ENCODE assay signal across 3 cellular contexts in genomic region chr7:24968165-24968564, GRCh38.
TF ChIP-seq lines count a peak whose summit lies in the region.

No MANE protein-coding gene starts in this region.

TF ChIP-seq in IMR-90, 13 proteins besides CTCF, POLR2A, EP300 and RAD21:
- TF ChIP-seq MAFK (IDR thresholded peaks at IDR 0.05; ENCODE audit: low read depth, low read length): no peak
- TF ChIP-seq RFX5 (IDR thresholded peaks at IDR 0.05; ENCODE audit: low read depth, low read length): no peak
- TF ChIP-seq RCOR1 (IDR thresholded peaks at IDR 0.05; ENCODE audit: insufficient replicate concordance, low read length): no peak
- no peak for TF ChIP-seq NFE2L2 (IDR thresholded peaks at IDR 0.05; ENCODE audit: low read depth, low read length)
- TF ChIP-seq MXI1 (IDR thresholded peaks at IDR 0.05; ENCODE audit: borderline replicate concordance, low read depth, low read length): no peak
- no peak for TF ChIP-seq ELK1 (IDR thresholded peaks at IDR 0.05; ENCODE audit: borderline replicate concordance, low read depth, low read length)
- no peak for TF ChIP-seq CHD1 (IDR thresholded peaks at IDR 0.05; ENCODE audit: low read depth, low read length)
- no peak for TF ChIP-seq BHLHE40 (IDR thresholded peaks at IDR 0.05; ENCODE audit: low read depth, low read length)
- TF ChIP-seq MAZ (IDR thresholded peaks at IDR 0.05; ENCODE audit: borderline replicate concordance, low read depth, low read length): no peak
- no peak for TF ChIP-seq USF2 (IDR thresholded peaks at IDR 0.05; ENCODE audit: low read depth, low read length)
- TF ChIP-seq FOS (IDR thresholded peaks at IDR 0.05; ENCODE audit: low read depth, low read length): no peak
- no peak for TF ChIP-seq CEBPB (IDR thresholded peaks at IDR 0.05; ENCODE audit: low read depth, low read length)
- TF ChIP-seq SMC3 (IDR thresholded peaks at IDR 0.05; ENCODE audit: low read depth, low read length): no peak

TF ChIP-seq in GM12878, 131 proteins besides CTCF, POLR2A, EP300 and RAD21 (continues in another document):
- no peak for TF ChIP-seq FOXK2 (IDR thresholded peaks at IDR 0.05)
- TF ChIP-seq ZNF687 (IDR thresholded peaks at IDR 0.05): 0 out of 2 replicates have a peak, but pooled peaks have one; percentile 26
- peak in 1 of 2 experiments; percentile 31; a peak in 1 of 4 replicates for TF ChIP-seq BHLHE40 (IDR thresholded peaks at IDR 0.05; ENCODE audit: borderline replicate concordance in 1 of 2, low read depth in 2 of 2, low read length in 1 of 2)
- peak; percentile 31; the same call in 1 of the 2 replicates for TF ChIP-seq RELB (IDR thresholded peaks at IDR 0.05; ENCODE audit: low read depth)
- TF ChIP-seq NKRF (conservative IDR thresholded peaks at IDR 0.05): no peak
- 0 out of 2 replicates have a peak, but pooled peaks have one; percentile 29 for TF ChIP-seq BACH1 (IDR thresholded peaks at IDR 0.05; ENCODE audit: borderline replicate concordance)
- peak; percentile 49 to 57; a peak in 3 of 4 replicates for TF ChIP-seq IKZF2 (IDR thresholded peaks at IDR 0.05)
- 0 out of 2 replicates have a peak, but pooled peaks have one; percentile 46 for TF ChIP-seq HDGF (IDR thresholded peaks at IDR 0.05)
- no peak for TF ChIP-seq ZBTB11 (CRISPR knock-in tag; IDR thresholded peaks at IDR 0.05)

TF ChIP-seq in GM23338, 12 proteins besides CTCF, POLR2A, EP300 and RAD21:
- no peak for TF ChIP-seq ZNF462 (CRISPR knock-in tag; IDR thresholded peaks at IDR 0.05)
